Comparison of ENCODE assay signal across 26 cellular contexts in genomic region chr12:51128905-51129304, GRCh38.
DNase-seq lines count a peak whose midpoint lies in the region; TF ChIP-seq lines count a peak whose summit lies in the region.
"Had no signal": no experiment of that assay in that cellular context is flagged by ENCODE, and none has a peak within 500 bp of the region (broad histone marks: within the 10 kb centered on the region; RNA-seq: fewer than 3 reads in every experiment).

No MANE protein-coding gene starts in this region.

- H2AFZ ChIP-seq in MM.1S (ENCODE audit: low read length), result no peak overlapping the region

- H3K9me2 ChIP-seq in MM.1S (replicated peaks; ENCODE audit: insufficient read depth, low read length), result no peaks in the 10 kb centered on the region

- H3K4me3 ChIP-seq in MM.1S (ENCODE audit: low read length), result no peak overlapping the region
- H3K4me3 ChIP-seq: BLaER1 treated with 17β-estradiol and CSF1 and Interleukin-3, amounts not matched to agents 10 nM and 100 nM; ovary had no signal

- no peaks in the 10 kb centered on the region for H3K27me3 ChIP-seq in MM.1S (replicated peaks; ENCODE audit: insufficient read depth, low read length)
- H3K27me3 ChIP-seq: BLaER1 treated with 17β-estradiol and CSF1 and Interleukin-3, amounts not matched to agents 10 nM and 100 nM; ovary had no signal

- peaks cover 12% of the 10 kb centered on the region for H3F3A ChIP-seq in MM.1S (ENCODE audit: insufficient read depth, low read length)

- no peaks in the 10 kb centered on the region for H3K36me3 ChIP-seq in MM.1S (replicated peaks; ENCODE audit: insufficient read depth, low read length)
- H3K36me3 ChIP-seq: BLaER1 treated with 17β-estradiol and CSF1 and Interleukin-3, amounts not matched to agents 10 nM and 100 nM; ovary had no signal

- H3K9ac ChIP-seq in MM.1S (ENCODE audit: low read length), result no peak overlapping the region
- H3K9ac ChIP-seq: BLaER1 treated with 17β-estradiol and CSF1 and Interleukin-3, amounts not matched to agents 10 nM and 100 nM had no signal

- peak overlapping the region; percentile 25 for H3K4me2 ChIP-seq in MM.1S (ENCODE audit: low read depth, low read length)
- H3K4me2 ChIP-seq: BLaER1 treated with 17β-estradiol and CSF1 and Interleukin-3, amounts not matched to agents 10 nM and 100 nM had no signal

- peaks cover 27% of the 10 kb centered on the region for H3K4me1 ChIP-seq in MM.1S (ENCODE audit: low read length)

- TF ChIP-seq CTCF in AG09319 (IDR thresholded peaks at IDR 0.05; ENCODE audit: low read depth, low read length) (no peak), MM.1S (IDR thresholded peaks at IDR 0.05; ENCODE audit: low read length) (no peak)

- no peaks in the 10 kb centered on the region for H4K20me1 ChIP-seq in MM.1S (ENCODE audit: insufficient read depth, low read length)
- H4K20me1 ChIP-seq: BLaER1 treated with 17β-estradiol and CSF1 and Interleukin-3, amounts not matched to agents 10 nM and 100 nM had no signal

- peak overlapping the region; percentile 27; the same call in 1 of the 2 replicates for H3K27ac ChIP-seq in MM.1S (ENCODE audit: low read length)
- H3K27ac ChIP-seq: BLaER1 treated with 17β-estradiol and CSF1 and Interleukin-3, amounts not matched to agents 10 nM and 100 nM; ovary had no signal

- no peaks in the 10 kb centered on the region for H3K9me3 ChIP-seq in MM.1S (replicated peaks; ENCODE audit: insufficient read depth, low read length)
- H3K9me3 ChIP-seq: BLaER1 treated with 17β-estradiol and CSF1 and Interleukin-3, amounts not matched to agents 10 nM and 100 nM; ovary had no signal

- H3K79me2 ChIP-seq in MM.1S (ENCODE audit: low read length), result no peaks in the 10 kb centered on the region

- DNase-seq in AG09319 (ENCODE audit: extremely low read depth, low read depth) (peak; percentile 4), MM.1S (peak; percentile 46), astrocyte of the hippocampus (ENCODE audit: low read depth, low spot score) (peak; percentile 49), left kidney (ENCODE audit: low read depth, low spot score) (peak; percentile 46), islet precursor cell (no peak), LoVo (ENCODE audit: low spot score) (no peak), NCI-H2081 (lab: John Stamatoyannopoulos, UW) (no peak)
- no peak for DNase-seq in activated CD4-positive, alpha-beta T cell treated with anti-CD3 and anti-CD28 coated beads for 1 hour
- DNase-seq: ACHN; activated CD8-positive, alpha-beta T cell treated with anti-CD3 and anti-CD28 coated beads, Interleukin-2, amount 10 ng/mL, durations not matched to agents 7 days and 5 days; activated gamma-delta T cell treated with Interleukin-2 at 50 U/mL for 16 hours; central memory CD4-positive, alpha-beta T cell; effector CD4-positive, alpha-beta T cell; erythroblast; KG1; mesendoderm; naive thymus-derived CD8-positive, alpha-beta T cell; NCI-H1105; NCI-H2029; NCI-H524 treated with DMSO at 0.1 percent for 48 hours; ovary; right cardiac atrium; stimulated activated CD4-positive, alpha-beta T cell treated with anti-CD3 and anti-CD28 coated beads, Interleukin-15, amount 100 ng/mL, for 24 hours; stimulated activated CD8-positive, alpha-beta memory T cell treated with anti-CD3 and anti-CD28 coated beads, Interleukin-4, amount 100 ng/mL, for 48 hours; substantia nigra had no signal

Comparison
In these comparisons a context has a peak if more than half of its experiments do, and no peak if none do; other contexts are left out.
1. DNase-seq: peak in AG09319 (single experiment), MM.1S (single experiment), astrocyte of the hippocampus (single experiment) and left kidney (single experiment); none in islet precursor cell (single experiment), LoVo (single experiment), NCI-H2081 (0 of 2) and activated CD4-positive, alpha-beta T cell treated with anti-CD3 and anti-CD28 coated beads for 1 hour (single experiment).